ENCODE assay signal across 22 cellular contexts in genomic region chr15:59180946-59181345, GRCh38. TPM values are rescaled to one million over a fixed set of nuclear protein-coding genes. Genes with fewer than 3 reads are reported as not detected.
A peak's percentile ranks its signal among the peaks of the same experiment; 100 is the strongest.
DNase-seq lines count a peak whose midpoint lies in the region; ATAC-seq, FAIRE-seq and TF ChIP-seq lines count a peak whose summit lies in the region.
"Had no signal": no experiment of that assay in that cellular context is flagged by ENCODE, and none has a peak within 500 bp of the region (broad histone marks: within the 10 kb centered on the region; RNA-seq: fewer than 3 reads in every experiment).

No MANE protein-coding gene starts in this region.

- H3K36me3 ChIP-seq in brain microvascular endothelial cell (replicated peaks), result peaks cover 57% of the 10 kb centered on the region
- H3K36me3 ChIP-seq in left lung, result peaks cover 0 to 20% of the 10 kb centered on the region in 2 donors
- H3K36me3 ChIP-seq: prostate gland had no signal

- H3K9me3 Mint-ChIP-seq in activated naive CD4-positive, alpha-beta T cell treated with anti-CD3 and anti-CD28 coated beads for 36 hours, result peaks cover 15% of the 10 kb centered on the region

- peak; percentile 24 for ATAC-seq in left lung
- no peak for ATAC-seq in GM18907 (IDR thresholded peaks at IDR 0.05; ENCODE audit: unreplicated experiment)
- ATAC-seq: CD8-positive, alpha-beta T cell; gastroesophageal sphincter; lower lobe of right lung had no signal

- H3K27me3 ChIP-seq in brain microvascular endothelial cell (replicated peaks), result no peaks in the 10 kb centered on the region
- H3K27me3 ChIP-seq in left lung, result no peaks in the 10 kb centered on the region
- H3K27me3 ChIP-seq: gastroesophageal sphincter, SJSA1 had no signal

- H3K9me3 ChIP-seq in left lung, result peaks cover 4 to 14% of the 10 kb centered on the region in 2 donors
- H3K9me3 ChIP-seq: prostate gland had no signal

- H3K27ac ChIP-seq in brain microvascular endothelial cell (no peak overlapping the region), left lung (no peak overlapping the region)
- H3K27ac ChIP-seq: gastroesophageal sphincter, lower lobe of right lung, prostate gland, SJSA1 had no signal

- peak; percentile 71 for DNase-seq in AG08395 (ENCODE audit: low spot score)
- DNase-seq in GM12892 (ENCODE audit: insufficient read length), result no peak
- DNase-seq in brain microvascular endothelial cell, result peak; percentile 53
- no peak for DNase-seq in left lung
- no peak for DNase-seq in activated naive CD4-positive, alpha-beta T cell treated with anti-CD3 and anti-CD28 coated beads for 36 hours
- DNase-seq in GF-D8 (lab: John Stamatoyannopoulos, UW), result no peak
- no peak for DNase-seq in NCI-H345 (lab: John Stamatoyannopoulos, UW)
- DNase-seq: ACHN; activated CD4-positive, alpha-beta T cell treated with anti-CD3 and anti-CD28 coated beads for 1 hour; activated effector memory CD4-positive, alpha-beta T cell treated with Interleukin-2 at 50 U/mL for 16 hours; CD8-positive, alpha-beta T cell; lower lobe of right lung; NCI-H2081; NCI-H526 treated with DMSO at 0.1 percent for 48 hours had no signal

- intact Hi-C loops in left lung (cut with DNase I), result no loop called here
- intact Hi-C loops in activated naive CD4-positive, alpha-beta T cell treated with anti-CD3 and anti-CD28 coated beads for 36 hours (cut with micrococcal nuclease), result no loop called here

- H3K4me3 ChIP-seq in brain microvascular endothelial cell (ENCODE audit: low read depth, low read length), result no peak overlapping the region
- no peak overlapping the region for H3K4me3 ChIP-seq in left lung
- H3K4me3 ChIP-seq: gastroesophageal sphincter, lower lobe of right lung, prostate gland, SJSA1 had no signal

- CTCF ChIA-PET in activated naive CD4-positive, alpha-beta T cell treated with anti-CD3 and anti-CD28 coated beads for 36 hours (lab: Charles Lee), result no interaction called here

- no peaks in the 10 kb centered on the region for H3K4me1 Mint-ChIP-seq in activated naive CD4-positive, alpha-beta T cell treated with anti-CD3 and anti-CD28 coated beads for 36 hours (ENCODE audit: low read depth)

- in situ Hi-C loops in brain microvascular endothelial cell (cut with HindIII; ENCODE audit: low pct_ligation_motif_present, low sequenced_read_pairs), result no loop called here

- H3K27me3 Mint-ChIP-seq in activated naive CD4-positive, alpha-beta T cell treated with anti-CD3 and anti-CD28 coated beads for 36 hours (ENCODE audit: low read depth), result peaks cover 8% of the 10 kb centered on the region

- H3K4me3 Mint-ChIP-seq in activated naive CD4-positive, alpha-beta T cell treated with anti-CD3 and anti-CD28 coated beads for 36 hours, result no peak overlapping the region
- H3K4me3 Mint-ChIP-seq: CD8-positive, alpha-beta T cell; nephron had no signal

- FAIRE-seq in GM12892 (lab: Jason Lieb, UNC), result no peak

- TF ChIP-seq CTCF in brain microvascular endothelial cell (IDR thresholded peaks at IDR 0.05; ENCODE audit: low read depth, low read length, missing control alignments) (no peak), left lung (IDR thresholded peaks at IDR 0.05) (no peak)

- TF ChIP-seq POLR2A in GM12892 (IDR thresholded peaks at IDR 0.05; ENCODE audit: low read depth, low read length), result 0 out of 2 replicates have a peak, but pooled peaks have one; percentile 15

- H3K27ac Mint-ChIP-seq in activated naive CD4-positive, alpha-beta T cell treated with anti-CD3 and anti-CD28 coated beads for 36 hours, result no peak overlapping the region
- H3K27ac Mint-ChIP-seq: CD8-positive, alpha-beta T cell; nephron had no signal

- no peaks in the 10 kb centered on the region for H3K36me3 Mint-ChIP-seq in activated naive CD4-positive, alpha-beta T cell treated with anti-CD3 and anti-CD28 coated beads for 36 hours (ENCODE audit: low read depth)
- H3K36me3 Mint-ChIP-seq: CD8-positive, alpha-beta T cell had no signal

- H3K4me1 ChIP-seq in left lung, result peaks cover 0 to 9% of the 10 kb centered on the region in 2 donors
- H3K4me1 ChIP-seq: gastroesophageal sphincter, prostate gland had no signal

RNA-seq across cellular contexts. Expression of gene LDHAL6B, which starts 25.7 kb away (rescaled TPM):
- 1.00 TPM for polyA plus RNA-seq in GM12892 (2012; ENCODE audit: missing spikeins)
- total RNA-seq in left lung, result not detected
- total RNA-seq in activated naive CD4-positive, alpha-beta T cell treated with anti-CD3 and anti-CD28 coated beads for 36 hours, result not detected
- total RNA-seq: CD8-positive, alpha-beta T cell; chondrocyte; Daoy; lower lobe of right lung; SJSA1; ureter had no signal

Comparison
In these comparisons a context has a peak if more than half of its experiments do, and no peak if none do; other contexts are left out.
1. DNase-seq: peak in AG08395 (single experiment) and brain microvascular endothelial cell (single experiment); none in GM12892 (single experiment), left lung (0 of 2), activated naive CD4-positive, alpha-beta T cell treated with anti-CD3 and anti-CD28 coated beads for 36 hours (single experiment), GF-D8 (single experiment) and NCI-H345 (single experiment).